In the genomic region with DNA sequence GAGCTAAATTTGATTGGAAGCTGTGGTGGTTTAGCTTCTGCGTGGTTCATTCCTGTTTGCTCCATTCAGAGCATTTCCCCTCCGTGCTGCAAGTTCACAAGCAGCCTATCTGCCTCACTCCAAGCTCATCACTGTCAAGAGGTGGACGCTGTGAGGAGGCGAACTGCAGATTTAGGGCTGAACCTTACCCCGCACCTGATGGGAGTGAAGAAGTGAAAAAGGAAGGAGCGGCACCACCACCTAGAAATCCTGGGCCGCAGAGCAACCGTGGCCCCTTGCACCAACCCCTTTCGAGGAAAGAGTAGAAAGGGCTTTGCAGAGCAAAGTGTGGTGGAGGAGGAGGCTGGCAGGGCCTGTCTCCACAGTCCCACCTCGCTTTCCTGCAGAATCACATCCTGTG, we compare ENCODE assay signal across 22 cellular contexts.
"Had no signal": no experiment of that assay in that cellular context is flagged by ENCODE, and none has a peak within 500 bp of the region (broad histone marks: within the 10 kb centered on the region; RNA-seq: fewer than 3 reads in every experiment).

No MANE protein-coding gene starts in this region.

- H3K27ac Mint-ChIP-seq: dendritic cell treated with granulocyte-macrophage colony-stimulating factor and Interleukin-4, amounts not matched to agents 40 ng/mL and 50 ng/mL, for 4 days; effector memory CD8-positive, alpha-beta T cell; immature natural killer cell; memory B cell; natural killer cell treated with Interleukin-12 subunit alpha and Interleukin-12 subunit beta and Interleukin-15 and Interleukin-18, amount 100 ng/mL, for 72 hours; stimulated activated effector memory CD8-positive, alpha-beta T cell treated with anti-CD3 and anti-CD28 coated beads, Interleukin-12 subunit alpha, Interleukin-12 subunit beta, amount 100 ng/mL, for 72 hours; type B pancreatic cell had no signal

- H3K9me3 Mint-ChIP-seq: dendritic cell treated with granulocyte-macrophage colony-stimulating factor and Interleukin-4, amounts not matched to agents 40 ng/mL and 50 ng/mL, for 4 days; effector memory CD8-positive, alpha-beta T cell; immature natural killer cell; memory B cell; natural killer cell treated with Interleukin-12 subunit alpha and Interleukin-12 subunit beta and Interleukin-15 and Interleukin-18, amount 100 ng/mL, for 72 hours; stimulated activated effector memory CD8-positive, alpha-beta T cell treated with anti-CD3 and anti-CD28 coated beads, Interleukin-12 subunit alpha, Interleukin-12 subunit beta, amount 100 ng/mL, for 72 hours; type B pancreatic cell had no signal

- H3K36me3 Mint-ChIP-seq: immature natural killer cell; memory B cell; natural killer cell treated with Interleukin-12 subunit alpha and Interleukin-12 subunit beta and Interleukin-15 and Interleukin-18, amount 100 ng/mL, for 72 hours; stimulated activated effector memory CD8-positive, alpha-beta T cell treated with anti-CD3 and anti-CD28 coated beads, Interleukin-12 subunit alpha, Interleukin-12 subunit beta, amount 100 ng/mL, for 72 hours; type B pancreatic cell had no signal

- H3K27ac ChIP-seq: esophagus squamous epithelium, gastroesophageal sphincter, left lung, lower lobe of right lung, neutrophil, psoas muscle, suprapubic skin, thyroid gland had no signal

- H3K4me1 Mint-ChIP-seq: immature natural killer cell; memory B cell; stimulated activated effector memory CD8-positive, alpha-beta T cell treated with anti-CD3 and anti-CD28 coated beads, Interleukin-12 subunit alpha, Interleukin-12 subunit beta, amount 100 ng/mL, for 72 hours had no signal

- DNase-seq: effector memory CD8-positive, alpha-beta T cell; esophagus squamous epithelium; foreskin fibroblast; glutamatergic neuron; immature natural killer cell; left lung; lower lobe of right lung; midbrain; psoas muscle; stimulated activated CD4-positive, alpha-beta T cell treated with anti-CD3 and anti-CD28 coated beads, Interleukin-4, amount 100 ng/mL, for 1 hour; stimulated activated CD8-positive, alpha-beta memory T cell treated with anti-CD3 and anti-CD28 coated beads, Interleukin-4, amount 100 ng/mL, for 48 hours; stimulated activated naive CD8-positive, alpha-beta T cell treated with anti-CD3 and anti-CD28 coated beads, Interleukin-15, Interleukin-2, amounts not matched to agents 100 U/mL and 50 U/mL, for 24 hours; thyroid gland had no signal

- H3K4me3 ChIP-seq: esophagus squamous epithelium, gastroesophageal sphincter, left lung, lower lobe of right lung, psoas muscle, smooth muscle cell, suprapubic skin, thyroid gland had no signal

- H3K27me3 ChIP-seq: gastroesophageal sphincter, thyroid gland had no signal

- H3K4me1 ChIP-seq: left lung, lower lobe of right lung, suprapubic skin, thyroid gland had no signal

- H3K4me2 ChIP-seq: smooth muscle cell had no signal

- H3K36me3 ChIP-seq: esophagus squamous epithelium, gastroesophageal sphincter, left lung, lower lobe of right lung, neutrophil, suprapubic skin, thyroid gland had no signal

- H3K4me3 Mint-ChIP-seq: dendritic cell treated with granulocyte-macrophage colony-stimulating factor and Interleukin-4, amounts not matched to agents 40 ng/mL and 50 ng/mL, for 4 days; effector memory CD8-positive, alpha-beta T cell; immature natural killer cell; memory B cell; natural killer cell treated with Interleukin-12 subunit alpha and Interleukin-12 subunit beta and Interleukin-15 and Interleukin-18, amount 100 ng/mL, for 72 hours; stimulated activated effector memory CD8-positive, alpha-beta T cell treated with anti-CD3 and anti-CD28 coated beads, Interleukin-12 subunit alpha, Interleukin-12 subunit beta, amount 100 ng/mL, for 72 hours; type B pancreatic cell had no signal

- H3K9me3 ChIP-seq: esophagus squamous epithelium, gastroesophageal sphincter, left lung, lower lobe of right lung, neutrophil, psoas muscle, suprapubic skin, thyroid gland had no signal
